24 cellular contexts compared by ENCODE assay signal in genomic region chr22:25753252-25753651, GRCh38. TPM values are rescaled to one million over a fixed set of nuclear protein-coding genes. Genes with fewer than 3 reads are reported as not detected.
"Had no signal": no experiment of that assay in that cellular context is flagged by ENCODE, and none has a peak within 500 bp of the region (broad histone marks: within the 10 kb centered on the region; RNA-seq: fewer than 3 reads in every experiment).

No MANE protein-coding gene starts in this region.

- H3K9me3 Mint-ChIP-seq: activated T-cell treated with anti-CD3 and anti-CD28 coated beads, Interleukin-2, amount 50 U/mL, for 72 hours; memory B cell; natural killer cell had no signal

- ATAC-seq: activated CD8-positive, alpha-beta T cell treated with anti-CD3 and anti-CD28 coated beads, Interleukin-2, amount 10 ng/mL, durations not matched to agents 7 days and 5 days; activated T-cell treated with anti-CD3 and anti-CD28 coated beads, Interleukin-2, amount 50 U/mL, for 72 hours; gastroesophageal sphincter; left lung; mucosa of descending colon; natural killer cell had no signal

- H3K4me1 Mint-ChIP-seq: natural killer cell had no signal

- DNase-seq: activated CD4-positive, alpha-beta T cell treated with anti-CD3 and anti-CD28 coated beads, Interleukin-2, amount 10 ng/mL, durations not matched to agents 24 days and 14 days; activated CD4-positive, CD25-positive, alpha-beta regulatory T cell; activated CD8-positive, alpha-beta memory T cell treated with anti-CD3 and anti-CD28 coated beads, Interleukin-2, amount 50 U/mL, for 4 hours; activated CD8-positive, alpha-beta T cell treated with anti-CD3 and anti-CD28 coated beads, Interleukin-2, amount 10 ng/mL, durations not matched to agents 7 days and 5 days; activated gamma-delta T cell treated with Interleukin-2 at 50 U/mL for 16 hours; activated T-cell treated with anti-CD3 and anti-CD28 coated beads, Interleukin-2, amount 50 U/mL, for 72 hours; amniotic stem cell; cerebellar nuclear complex; effector memory CD4-positive, alpha-beta T cell; mucosa of descending colon; natural killer cell; stimulated activated CD4-positive, alpha-beta T cell treated with anti-CD3 and anti-CD28 coated beads, Interleukin-15, amount 100 ng/mL, for 24 hours; stimulated activated CD4-positive, alpha-beta T cell treated with anti-CD3 and anti-CD28 coated beads, Interleukin-4, amount 100 ng/mL, for 1 hour; stimulated activated naive CD4-positive, alpha-beta T cell treated with Interleukin-2 at 50 U/mL for 16 hours; SW 1271 had no signal

- H3K27me3 Mint-ChIP-seq: activated CD4-positive, alpha-beta T cell treated with anti-CD3 and anti-CD28 coated beads, Interleukin-2, amount 10 ng/mL, durations not matched to agents 24 days and 14 days; activated naive CD8-positive, alpha-beta T cell had no signal

- H3K36me3 Mint-ChIP-seq: activated naive CD8-positive, alpha-beta T cell; memory B cell; natural killer cell had no signal

- H3K27ac Mint-ChIP-seq: activated CD8-positive, alpha-beta T cell treated with anti-CD3 and anti-CD28 coated beads, Interleukin-2, amount 10 ng/mL, durations not matched to agents 7 days and 5 days; activated naive CD8-positive, alpha-beta T cell; activated T-cell treated with anti-CD3 and anti-CD28 coated beads, Interleukin-2, amount 50 U/mL, for 72 hours; brain; memory B cell; natural killer cell had no signal

- H3K4me3 Mint-ChIP-seq: activated CD4-positive, alpha-beta T cell treated with anti-CD3 and anti-CD28 coated beads, Interleukin-2, amount 10 ng/mL, durations not matched to agents 24 days and 14 days; activated CD8-positive, alpha-beta T cell treated with anti-CD3 and anti-CD28 coated beads, Interleukin-2, amount 10 ng/mL, durations not matched to agents 7 days and 5 days; activated naive CD8-positive, alpha-beta T cell; activated T-cell treated with anti-CD3 and anti-CD28 coated beads, Interleukin-2, amount 50 U/mL, for 72 hours; brain; memory B cell; natural killer cell had no signal

RNA-seq across cellular contexts. Expression of gene MYO18B, which starts 11.3 kb away (rescaled TPM):
- total RNA-seq: renal cortical epithelial cell had no signal
- polyA plus RNA-seq: fibroblast of lung, hepatocyte, keratinocyte had no signal
